Comparison of ENCODE assay signal across 1 cellular context in genomic region chr10:92702301-92702916, GRCh38.
TF ChIP-seq lines count a peak whose summit lies in the region.

No MANE protein-coding gene starts in this region.

TF ChIP-seq in IMR-90, 13 proteins besides CTCF, POLR2A, EP300 and RAD21 (continued from another document):
- TF ChIP-seq ELK1 (IDR thresholded peaks at IDR 0.05; ENCODE audit: borderline replicate concordance, low read depth, low read length), result no peak
- no peak for TF ChIP-seq SMC3 (IDR thresholded peaks at IDR 0.05; ENCODE audit: low read depth, low read length)
- TF ChIP-seq BHLHE40 (IDR thresholded peaks at IDR 0.05; ENCODE audit: low read depth, low read length), result no peak
- TF ChIP-seq USF2 (IDR thresholded peaks at IDR 0.05; ENCODE audit: low read depth, low read length), result no peak
- no peak for TF ChIP-seq FOS (IDR thresholded peaks at IDR 0.05; ENCODE audit: low read depth, low read length)
- no peak for TF ChIP-seq CHD1 (IDR thresholded peaks at IDR 0.05; ENCODE audit: low read depth, low read length)
- TF ChIP-seq MAFK (IDR thresholded peaks at IDR 0.05; ENCODE audit: low read depth, low read length), result no peak
- TF ChIP-seq MXI1 (IDR thresholded peaks at IDR 0.05; ENCODE audit: borderline replicate concordance, low read depth, low read length), result no peak
- no peak for TF ChIP-seq NFE2L2 (IDR thresholded peaks at IDR 0.05; ENCODE audit: low read depth, low read length)
